In the genomic region with DNA sequence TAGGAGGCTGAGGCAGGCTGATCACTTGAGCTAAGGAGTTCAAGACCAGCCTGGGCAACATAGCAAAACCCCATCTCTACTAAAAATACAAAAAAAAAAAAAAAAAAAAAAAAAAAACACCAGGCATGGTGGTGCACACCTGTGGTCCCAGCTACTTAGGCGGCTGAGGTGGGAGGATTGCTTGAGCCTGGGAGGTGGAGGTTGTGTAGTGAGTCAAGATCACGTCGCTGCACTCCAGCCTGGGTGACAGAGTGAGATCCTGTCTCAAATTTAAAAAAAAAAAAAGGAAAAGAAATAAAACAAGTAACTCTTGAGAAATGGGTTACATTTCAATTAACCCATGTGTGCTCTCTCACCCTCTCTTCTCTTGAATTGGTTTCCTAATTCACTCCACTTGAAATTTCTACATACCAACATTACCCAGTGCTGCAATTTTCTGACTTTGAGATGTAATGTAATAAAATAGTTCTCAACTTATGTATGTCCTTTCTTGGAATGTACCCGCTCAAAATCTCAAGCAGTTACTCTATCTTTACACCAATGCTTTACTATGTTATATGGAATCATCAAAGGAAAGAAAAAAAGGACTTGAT, we compare ENCODE assay signal across 20 cellular contexts. TPM values are rescaled to one million over a fixed set of nuclear protein-coding genes. Genes with fewer than 3 reads are reported as not detected.
A peak's percentile ranks its signal among the peaks of the same experiment; 100 is the strongest.
DNase-seq lines count a peak whose midpoint lies in the region; ATAC-seq and TF ChIP-seq lines count a peak whose summit lies in the region.
"Had no signal": no experiment of that assay in that cellular context is flagged by ENCODE, and none has a peak within 500 bp of the region (broad histone marks: within the 10 kb centered on the region; RNA-seq: fewer than 3 reads in every experiment).

No MANE protein-coding gene starts in this region.

- H3K4me1 ChIP-seq in HEK293 (ENCODE audit: control insufficient read depth, insufficient read depth, low read length) = no peaks in the 10 kb centered on the region
- no peaks in the 10 kb centered on the region for H3K4me1 ChIP-seq in left lung
- no peaks in the 10 kb centered on the region for H3K4me1 ChIP-seq in subcutaneous abdominal adipose tissue (ENCODE audit: control insufficient read depth in 5 of 5, insufficient read depth in 5 of 5, low read length in 5 of 5)
- H3K4me1 ChIP-seq in PC-9 (replicated peaks; ENCODE audit: insufficient read depth) = peaks cover 23% of the 10 kb centered on the region

- no peak overlapping the region for H2AFZ ChIP-seq in PC-9

- no peaks in the 10 kb centered on the region for H4K20me1 ChIP-seq in PC-9 (ENCODE audit: insufficient read depth)

- H3K79me2 ChIP-seq in PC-9 (ENCODE audit: low read depth) = peaks cover 57% of the 10 kb centered on the region

- H3F3A ChIP-seq in PC-9 (ENCODE audit: insufficient read depth, low read depth) = peaks cover 31% of the 10 kb centered on the region; the same call in 1 of the 2 replicates

- peak; percentile 71 for ATAC-seq in left lung
- ATAC-seq: GM12878, HCT116 had no signal

- intact Hi-C loops in left lung (cut with DNase I) (no loop called here), PC-9 (cut with micrococcal nuclease; ENCODE audit: unreplicated experiment) (no loop called here)

- no peak for TF ChIP-seq CTCF in HEK293 (tag by site-specific recombination; IDR thresholded peaks at IDR 0.05)
- TF ChIP-seq CTCF in VCaP (conservative IDR thresholded peaks at IDR 0.05) = no peak
- no peak for TF ChIP-seq CTCF in left lung (IDR thresholded peaks at IDR 0.05)
- TF ChIP-seq CTCF in PC-9 (conservative IDR thresholded peaks at IDR 0.05) = no peak

- H3K27me3 ChIP-seq in left lung (no peaks in the 10 kb centered on the region), subcutaneous abdominal adipose tissue (ENCODE audit: control insufficient read depth in 5 of 5, insufficient read depth in 4 of 5, low read length in 5 of 5) (no peaks in the 10 kb centered on the region), PC-9 (ENCODE audit: insufficient read depth, low read depth) (no peaks in the 10 kb centered on the region)
- H3K27me3 ChIP-seq: BE2C had no signal

- no peaks in the 10 kb centered on the region for H3K9me2 ChIP-seq in PC-9 (ENCODE audit: insufficient read depth)

- H3K27ac ChIP-seq in HEK293 (ENCODE audit: extremely low read depth, low read depth, low read length) (no peak overlapping the region), VCaP (peak overlapping the region; percentile 77; the same call in 1 of the 2 replicates), left lung (no peak overlapping the region), subcutaneous abdominal adipose tissue (ENCODE audit: low read depth, low read length) (peak overlapping the region; percentile 14), PC-9 (no peak overlapping the region)

- peaks cover 10 to 52% of the 10 kb centered on the region in 2 experiments for H3K36me3 ChIP-seq in HEK293 (ENCODE audit: control insufficient read depth in 2 of 2, insufficient read depth in 1 of 2, low read length in 2 of 2)
- H3K36me3 ChIP-seq in left lung = peaks cover 0 to 36% of the 10 kb centered on the region in 2 donors
- H3K36me3 ChIP-seq in subcutaneous abdominal adipose tissue (ENCODE audit: control insufficient read depth in 5 of 5, insufficient read depth in 5 of 5, low read length in 5 of 5) = peaks cover 20 to 41% (median 32%) of the 10 kb centered on the region in 5 donors
- H3K36me3 ChIP-seq in PC-9 (ENCODE audit: low read depth) = peaks cover 64% of the 10 kb centered on the region

- CTCF ChIA-PET in HEK293 (lab: Yijun Ruan, JAX) = interaction anchor here (0.6 to 1.8 kb wide), 2 partner anchors 10 to 12 kb away, joined by 3 read pairs; no protein-coding TSS in a partner anchor
- CTCF ChIA-PET in PC-9 (lab: Charles Lee) = interaction anchor here (0.7 kb wide), 1 partner anchor 16 kb away, joined by 4 read pairs; no protein-coding TSS in a partner anchor

- no TSS peak for BruUV-seq in PC-9 (replicated peaks; lab: Mats Ljungman, UMichigan)

- H3K4me2 ChIP-seq in PC-9 = no peak overlapping the region

- H3K4me3 ChIP-seq in HEK293 (ENCODE audit: low read depth, low read length) = no peak overlapping the region
- no peak overlapping the region for H3K4me3 ChIP-seq in left lung
- no peak overlapping the region for H3K4me3 ChIP-seq in subcutaneous abdominal adipose tissue (ENCODE audit: low read depth in 1 of 5, low read length in 5 of 5)
- H3K4me3 ChIP-seq in PC-9 = no peak overlapping the region
- H3K4me3 ChIP-seq: GM12878 had no signal

- H3K9me3 ChIP-seq in HEK293 (ENCODE audit: control insufficient read depth, insufficient read depth, low read depth, low read length) (no peaks in the 10 kb centered on the region), left lung (no peaks in the 10 kb centered on the region), subcutaneous abdominal adipose tissue (ENCODE audit: control insufficient read depth in 5 of 5, low read length in 5 of 5) (no peaks in the 10 kb centered on the region), PC-9 (ENCODE audit: insufficient read depth, low read depth) (no peaks in the 10 kb centered on the region)
- H3K9me3 ChIP-seq: BE2C had no signal

- H3K9ac ChIP-seq in subcutaneous abdominal adipose tissue (ENCODE audit: low read length in 5 of 5) = no peak overlapping the region

- POLR2A ChIA-PET in HEK293 (lab: Yijun Ruan, JAX) (no interaction called here), PC-9 (lab: Charles Lee; ENCODE audit: unreplicated experiment) (no interaction called here)

- DNase-seq in left lung (no peak), PC-9 (no peak), NCI-H187 (lab: John Stamatoyannopoulos, UW) (no peak), GOT3 (lab: John Stamatoyannopoulos, UW) (no peak)
- DNase-seq: ACHN; BE2C; C1 segment of cervical spinal cord; CD4-positive, CD25-positive, alpha-beta regulatory T cell; CD8-positive, alpha-beta memory T cell; COR-L47; DMS 273 treated with DMSO at 0.1 percent for 48 hours; DMS53; DND-41; EL; IMR-90 had no signal

TF ChIP-seq in HEK293, 187 proteins besides CTCF, POLR2A, EP300 and RAD21:
- TF ChIP-seq ZNF157 (tag by site-specific recombination; IDR thresholded peaks at IDR 0.05) = no peak
- no peak for TF ChIP-seq ZNF560 (tag by site-specific recombination; IDR thresholded peaks at IDR 0.05; ENCODE audit: borderline replicate concordance)
- TF ChIP-seq ZBTB7A (tag by site-specific recombination; IDR thresholded peaks at IDR 0.05; ENCODE audit: low read depth) = no peak
- TF ChIP-seq, protein P1, sequence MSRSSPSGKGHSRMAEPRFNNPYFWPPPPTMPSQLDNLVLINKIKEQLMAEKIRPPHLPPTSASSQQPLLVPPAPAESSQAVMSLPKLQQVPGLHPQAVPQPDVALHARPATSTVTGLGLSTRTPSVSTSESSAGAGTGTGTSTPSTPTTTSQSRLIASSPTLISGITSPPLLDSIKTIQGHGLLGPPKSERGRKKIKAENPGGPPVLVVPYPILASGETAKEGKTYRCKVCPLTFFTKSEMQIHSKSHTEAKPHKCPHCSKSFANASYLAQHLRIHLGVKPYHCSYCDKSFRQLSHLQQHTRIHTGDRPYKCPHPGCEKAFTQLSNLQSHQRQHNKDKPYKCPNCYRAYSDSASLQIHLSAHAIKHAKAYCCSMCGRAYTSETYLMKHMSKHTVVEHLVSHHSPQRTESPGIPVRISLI (tag by site-specific recombination; IDR thresholded peaks at IDR 0.05) = 0 out of 2 replicates have a peak, but pooled peaks have one; percentile 56
- TF ChIP-seq ZNF747 (tag by site-specific recombination; IDR thresholded peaks at IDR 0.05) = no peak
- no peak for TF ChIP-seq ZNF23 (tag by site-specific recombination; IDR thresholded peaks at IDR 0.05; ENCODE audit: borderline replicate concordance)

RNA-seq across cellular contexts. Expression of a gene that starts 35.8 kb away (rescaled TPM):
- total RNA-seq in left lung = 10 to 100 TPM; 61.0 to 88.1 TPM
- total RNA-seq in PC-9 (2021) = 58.7 and 60.3 TPM in 2 replicates

Comparison
In these comparisons a context has a peak if more than half of its experiments do, and no peak if none do; other contexts are left out.
1. H3K27ac ChIP-seq: peak in VCaP (single experiment) and subcutaneous abdominal adipose tissue (single experiment); none in HEK293 (single experiment), left lung (0 of 2) and PC-9 (single experiment).